ENCODE assay signal across 30 cellular contexts in genomic region chr3:36956155-36956554, GRCh38.
"Had no signal": no experiment of that assay in that cellular context is flagged by ENCODE, and none has a peak within 500 bp of the region (broad histone marks: within the 10 kb centered on the region; RNA-seq: fewer than 3 reads in every experiment).

No MANE protein-coding gene starts in this region.

- H3K9me3 ChIP-seq: gastrocnemius medialis, mucosa of descending colon, right lobe of liver, thoracic aorta, tibial nerve, upper lobe of right lung, uterus had no signal

- DNase-seq: cortex of kidney; effector CD8-positive, alpha-beta T cell; endodermal cell; foreskin fibroblast; gastrocnemius medialis; head of caudate nucleus; kidney; mucosa of descending colon; naive B cell; right lobe of liver; stimulated activated CD4-positive, alpha-beta T cell treated with anti-CD3 and anti-CD28 coated beads, Interleukin-12 subunit alpha, Interleukin-12 subunit beta, amount 100 ng/mL, for 4 hours; stimulated activated CD4-positive, alpha-beta T cell treated with anti-CD3 and anti-CD28 coated beads, Interleukin-1b, Interleukin-23, amount 100 ng/mL, for 48 hours; stimulated activated CD4-positive, alpha-beta T cell treated with anti-CD3 and anti-CD28 coated beads, Interleukin-4, amount 100 ng/mL, for 1 hour; stimulated activated CD8-positive, alpha-beta memory T cell treated with anti-CD3 and anti-CD28 coated beads, Interleukin-4, amount 100 ng/mL, for 48 hours; stimulated activated naive CD4-positive, alpha-beta T cell treated with Interleukin-2 at 50 U/mL for 16 hours; upper lobe of right lung; uterus had no signal

- H3K27me3 Mint-ChIP-seq: memory B cell; naive B cell; natural killer cell treated with Interleukin-12 subunit alpha and Interleukin-12 subunit beta and Interleukin-15 and Interleukin-18, amount 100 ng/mL, for 72 hours; progenitor cell of endocrine pancreas had no signal

- H3K4me2 ChIP-seq: hepatocyte had no signal

- H3K9ac ChIP-seq: parathyroid adenoma had no signal

- H3K27ac Mint-ChIP-seq: endodermal cell, mesothelial cell of epicardium, progenitor cell of endocrine pancreas had no signal

- H3K4me3 Mint-ChIP-seq: endodermal cell; memory B cell; mesothelial cell of epicardium; naive B cell; natural killer cell treated with Interleukin-12 subunit alpha and Interleukin-12 subunit beta and Interleukin-15 and Interleukin-18, amount 100 ng/mL, for 72 hours; neural crest cell had no signal

- ATAC-seq: esophagus mucosa; gastrocnemius medialis; left lobe of liver; natural killer cell treated with Interleukin-12 subunit alpha and Interleukin-12 subunit beta and Interleukin-15 and Interleukin-18, amount 100 ng/mL, for 72 hours; right lobe of liver; upper lobe of right lung had no signal

- H2AFZ ChIP-seq: hepatocyte, parathyroid adenoma had no signal

- H3K4me3 ChIP-seq: gastrocnemius medialis, hepatocyte, lung, mucosa of descending colon, right lobe of liver, thoracic aorta, tibial nerve, upper lobe of right lung, uterus had no signal

- H3K36me3 Mint-ChIP-seq: memory B cell; mesothelial cell of epicardium; naive B cell; natural killer cell treated with Interleukin-12 subunit alpha and Interleukin-12 subunit beta and Interleukin-15 and Interleukin-18, amount 100 ng/mL, for 72 hours had no signal

- H3K36me3 ChIP-seq: gastrocnemius medialis, right lobe of liver, thoracic aorta, tibial nerve, upper lobe of right lung, uterus had no signal

- H3K27me3 ChIP-seq: gastrocnemius medialis, hepatocyte, right lobe of liver, tibial nerve, upper lobe of right lung, uterus had no signal

- H3K79me2 ChIP-seq: hepatocyte, parathyroid adenoma had no signal

- H3K27ac ChIP-seq: epithelial cell of prostate, gastrocnemius medialis, parathyroid adenoma, right lobe of liver, thoracic aorta, tibial nerve, upper lobe of right lung, uterus had no signal

- H3K9me3 Mint-ChIP-seq: endodermal cell; memory B cell; mesothelial cell of epicardium; naive B cell; natural killer cell treated with Interleukin-12 subunit alpha and Interleukin-12 subunit beta and Interleukin-15 and Interleukin-18, amount 100 ng/mL, for 72 hours; neural crest cell had no signal

- H3K4me1 ChIP-seq: gastrocnemius medialis, upper lobe of right lung had no signal
